ENCODE assay signal across 34 cellular contexts in genomic region chr3:7713724-7714123, GRCh38.
"Had no signal": no experiment of that assay in that cellular context is flagged by ENCODE, and none has a peak within 500 bp of the region (broad histone marks: within the 10 kb centered on the region; RNA-seq: fewer than 3 reads in every experiment).

No MANE protein-coding gene starts in this region.

- H3K27ac ChIP-seq: brain microvascular endothelial cell, WERI-Rb-1 had no signal

- ATAC-seq: activated CD8-positive, alpha-beta T cell treated with anti-CD3 and anti-CD28 coated beads for 36 hours; activated T-cell treated with anti-CD3 and anti-CD28 coated beads, Interleukin-2, amount 50 U/mL, for 72 hours; activated T-helper 17 cell treated with anti-CD3 and anti-CD28 coated beads, Interleukin-2, amount 50 U/mL, for 72 hours had no signal

- H3K4me3 ChIP-seq: MG63 had no signal

- DNase-seq: activated CD4-positive, alpha-beta T cell treated with anti-CD3 and anti-CD28 coated beads, Interleukin-2, amount 10 ng/mL, durations not matched to agents 24 days and 14 days; activated CD4-positive, alpha-beta T cell treated with anti-CD3 and anti-CD28 coated beads, Interleukin-2, amount 50 U/mL, for 4 hours; activated CD8-positive, alpha-beta T cell treated with anti-CD3 and anti-CD28 coated beads for 36 hours; activated effector memory CD4-positive, alpha-beta T cell treated with anti-CD3 and anti-CD28 coated beads, Interleukin-2, amount 50 U/mL, for 16 hours; activated naive CD4-positive, alpha-beta T cell; activated naive CD4-positive, alpha-beta T cell treated with anti-CD3 and anti-CD28 coated beads, Interleukin-2, amount 50 U/mL, for 16 hours; activated naive CD8-positive, alpha-beta T cell treated with anti-CD3 and anti-CD28 coated beads for 36 hours; activated T-cell treated with anti-CD3 and anti-CD28 coated beads, Interleukin-2, amount 50 U/mL, for 1 hour; activated T-cell treated with anti-CD3 and anti-CD28 coated beads, Interleukin-2, amount 50 U/mL, for 72 hours; amniotic stem cell; aorta; brain microvascular endothelial cell; central memory CD4-positive, alpha-beta T cell; Kasumi-1; KG1; MG63; NCI-H1048; NCI-H1105 treated with DMSO at 0.1 percent for 48 hours; NCI-H1436; NCI-H1694; NCI-H1930; NCI-H2081 treated with DMSO at 0.1 percent for 48 hours; NCI-H2171; NCI-H510A; NCI-H526; NCI-H748 treated with DMSO at 0.1 percent for 48 hours; NK-92 treated with Interleukin-12 subunit alpha and Interleukin-12 subunit beta, amount 100 ng/mL, for 24 hours; Right ventricle myocardium superior; SW 1271; T-helper 1 cell; T-helper 2 cell; T-helper 9 cell; WERI-Rb-1 had no signal

- H3K36me3 ChIP-seq: brain microvascular endothelial cell, MG63, WERI-Rb-1 had no signal

- H3K27me3 ChIP-seq: brain microvascular endothelial cell, MG63 had no signal

- H3K9me3 ChIP-seq: MG63 had no signal
